1 cellular context compared by ENCODE assay signal in the genomic region with DNA sequence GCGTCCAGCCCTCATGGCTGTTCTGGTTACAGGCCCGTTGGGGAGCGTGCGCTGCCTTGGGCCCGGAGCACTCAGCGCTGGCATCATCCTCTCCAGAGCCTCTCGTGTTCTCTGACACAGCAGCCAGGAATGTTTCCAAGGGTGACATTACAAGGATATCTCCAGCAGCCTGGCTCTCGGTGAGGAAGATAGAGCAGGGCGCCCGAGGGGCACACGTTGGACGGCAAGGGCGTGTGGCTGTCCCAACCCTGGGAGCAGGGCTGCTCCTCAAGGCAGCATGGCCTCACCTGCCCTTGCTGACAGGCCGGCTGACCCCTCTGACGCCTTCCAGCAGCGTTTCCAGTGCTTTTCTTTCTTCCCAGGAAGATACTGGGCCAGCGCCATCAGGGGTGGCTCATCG.
TF ChIP-seq lines count a peak whose summit lies in the region.

No MANE protein-coding gene starts in this region.

TF ChIP-seq in HEK293T, 16 proteins besides CTCF, POLR2A, EP300 and RAD21 (continued from another document):
- TF ChIP-seq PKNOX1 (IDR thresholded peaks at IDR 0.05): no peak
- TF ChIP-seq TARDBP (IDR thresholded peaks at IDR 0.05): no peak
- no peak for TF ChIP-seq ZNF384 (IDR thresholded peaks at IDR 0.05)
- TF ChIP-seq HDGF (IDR thresholded peaks at IDR 0.05; ENCODE audit: borderline replicate concordance): no peak
